ENCODE assay signal across 12 cellular contexts in genomic region chr3:187039100-187039722, GRCh38.
DNase-seq lines count a peak whose midpoint lies in the region; ATAC-seq and TF ChIP-seq lines count a peak whose summit lies in the region.
"Had no signal": no experiment of that assay in that cellular context is flagged by ENCODE, and none has a peak within 500 bp of the region (broad histone marks: within the 10 kb centered on the region; RNA-seq: fewer than 3 reads in every experiment).

No MANE protein-coding gene starts in this region.

- peaks cover 24% of the 10 kb centered on the region for H3K9me3 Mint-ChIP-seq in WTC11

- H3K36me3 ChIP-seq in heart right ventricle: peaks cover 0 to 46% (median 14%) of the 10 kb centered on the region in 9 donors
- H3K36me3 ChIP-seq in transverse colon: no peaks in the 10 kb centered on the region

- POLR2A ChIA-PET in WTC11 (lab: Charles Lee): no interaction called here

- no peaks in the 10 kb centered on the region for H3K27me3 Mint-ChIP-seq in WTC11 (ENCODE audit: low read depth)
- H3K27me3 Mint-ChIP-seq: brain had no signal

- H3K27ac Mint-ChIP-seq in WTC11: no peak overlapping the region

- no peaks in the 10 kb centered on the region for H3K4me1 Mint-ChIP-seq in WTC11

- H3K27ac ChIP-seq in heart right ventricle: peak overlapping the region in 7 of 10 donors; percentile 6 to 63 (median 45)
- H3K27ac ChIP-seq in right cardiac atrium (ENCODE audit: low read length): no peak overlapping the region
- peak overlapping the region; percentile 62 to 77 (median 73) for H3K27ac ChIP-seq in transverse colon

- no peak overlapping the region for H3K4me3 Mint-ChIP-seq in WTC11

- no peak overlapping the region for H3K4me3 ChIP-seq in heart right ventricle
- no peak overlapping the region for H3K4me3 ChIP-seq in right cardiac atrium (ENCODE audit: low read length)
- H3K4me3 ChIP-seq in transverse colon: peak overlapping the region in 2 of 4 donors; percentile 15 to 20
- H3K4me3 ChIP-seq in lower leg skin (ENCODE audit: low read depth, poor library complexity, severe bottlenecking): no peak overlapping the region

- 72% methylated on average over 10 of the region's 10 CpGs for WGBS in heart right ventricle, 2 donors
- WGBS in right cardiac atrium: 76% methylated on average over 10 of the region's 10 CpGs
- WGBS in transverse colon (ENCODE audit: low coverage in 1 of 2), 2 donors: 76 to 78% methylated on average over 4 to 10 of the region's 10 CpGs
- 83 to 94% methylated on average over 10 of the region's 10 CpGs for WGBS in lower leg skin, 2 donors

- no peak for TF ChIP-seq EP300 in transverse colon (IDR thresholded peaks at IDR 0.05; ENCODE audit: low read depth)

- H3K27me3 ChIP-seq in heart right ventricle (no peaks in the 10 kb centered on the region), right cardiac atrium (ENCODE audit: control insufficient read depth, insufficient read depth) (no peaks in the 10 kb centered on the region), transverse colon (no peaks in the 10 kb centered on the region)

- peaks cover 78% of the 10 kb centered on the region for H3K36me3 Mint-ChIP-seq in WTC11

- no peak for TF ChIP-seq POLR2A in transverse colon (IDR thresholded peaks at IDR 0.05)
- TF ChIP-seq POLR2A in lower leg skin (IDR thresholded peaks at IDR 0.05): no peak

- intact Hi-C loops in heart right ventricle (cut with DNase I) (no loop called here), right cardiac atrium (cut with DNase I) (no loop called here), left colon (cut with DNase I, micrococcal nuclease) (no loop called here), transverse colon (cut with DNase I; ENCODE audit: low total_unique reads) (no loop called here), lower leg skin (cut with DNase I; ENCODE audit: low total_unique reads) (no loop called here)

- TF ChIP-seq CTCF in heart right ventricle (IDR thresholded peaks at IDR 0.05): no peak
- TF ChIP-seq CTCF in WTC11 (IDR thresholded peaks at IDR 0.05): no peak
- TF ChIP-seq CTCF in transverse colon (IDR thresholded peaks at IDR 0.05): no peak
- no peak for TF ChIP-seq CTCF in lower leg skin (IDR thresholded peaks at IDR 0.05)

- CTCF ChIA-PET in WTC11 (lab: Charles Lee): interaction anchor here (1.3 kb wide), 1 partner anchor 126 kb away, joined by 8 read pairs; no protein-coding TSS in a partner anchor

- no peak for DNase-seq in heart right ventricle
- DNase-seq in right cardiac atrium: no peak
- DNase-seq in WTC11 (ENCODE audit: low spot score): no peak
- no peak for DNase-seq in left colon
- DNase-seq in transverse colon: no peak
- DNase-seq in NCI-H446 treated with DMSO at 0.1 percent for 48 hours (lab: John Stamatoyannopoulos, UW): no peak
- no peak for DNase-seq in stimulated activated CD4-positive, alpha-beta T cell treated with anti-CD3 and anti-CD28 coated beads, Interleukin-12 subunit alpha, Interleukin-12 subunit beta, amount 100 ng/mL, for 4 hours
- DNase-seq in lower leg skin (ENCODE audit: low spot score in 2 of 2): no peak
- DNase-seq: GOT3, NCI-H1048, SK-N-SH had no signal

- H3K9me3 ChIP-seq in heart right ventricle (peaks cover 0 to 25% (median 5%) of the 10 kb centered on the region in 11 donors), right cardiac atrium (ENCODE audit: control insufficient read depth, low read length) (no peaks in the 10 kb centered on the region), transverse colon (peaks cover 0 to 4% of the 10 kb centered on the region in 2 donors)
- H3K9me3 ChIP-seq: SK-N-SH had no signal

- H3K4me1 ChIP-seq in heart right ventricle (peaks cover 0 to 54% (median 45%) of the 10 kb centered on the region in 9 donors), right cardiac atrium (ENCODE audit: control insufficient read depth, insufficient read depth, low read length) (peaks cover 12% of the 10 kb centered on the region), transverse colon (peaks cover 0 to 45% (median 24%) of the 10 kb centered on the region in 4 donors)

- in situ Hi-C loops in transverse colon (cut with MboI; ENCODE audit: low pct_ligation_motif_present in 1 of 4, low pct_unique_long_range_greater_than_20kb in 1 of 4, low sequenced_read_pairs in 3 of 4): no loop called here

- ATAC-seq in heart right ventricle (peak in 5 of 8 donors; percentile 37 to 70 (median 54)), right cardiac atrium (no peak), WTC11 (no peak), left colon (peak; percentile 44)

TF ChIP-seq in WTC11, 78 proteins besides CTCF, POLR2A, EP300 and RAD21:
- TF ChIP-seq GABPB1 (CRISPR knock-in tag; IDR thresholded peaks at IDR 0.05) (peak; percentile 80), E2F5 (CRISPR knock-in tag; IDR thresholded peaks at IDR 0.05) (no peak)

Comparison
In these comparisons a context has a peak if more than half of its experiments do, and no peak if none do; other contexts are left out.
1. ATAC-seq: peak in heart right ventricle (5 of 8) and left colon (single experiment); none in right cardiac atrium (0 of 2) and WTC11 (single experiment).